Comparison of ENCODE assay signal across 9 cellular contexts in genomic region chr5:92838253-92838652, GRCh38.
DNase-seq lines count a peak whose midpoint lies in the region; ATAC-seq lines count a peak whose summit lies in the region.
"Had no signal": no experiment of that assay in that cellular context is flagged by ENCODE, and none has a peak within 500 bp of the region (broad histone marks: within the 10 kb centered on the region; RNA-seq: fewer than 3 reads in every experiment).

No MANE protein-coding gene starts in this region.

- in situ Hi-C loops in G401 (cut with HindIII; ENCODE audit: low sequenced_read_pairs) (no loop called here), SK-MEL-5 (cut with HindIII; ENCODE audit: low pct_unique_long_range_greater_than_20kb, low sequenced_read_pairs) (no loop called here)

- no peaks in the 10 kb centered on the region for H3K4me1 Mint-ChIP-seq in activated CD4-positive, alpha-beta T cell treated with anti-CD3 and anti-CD28 coated beads, Interleukin-2, amount 10 ng/mL, durations not matched to agents 24 days and 14 days

- no peaks in the 10 kb centered on the region for H3K27me3 Mint-ChIP-seq in activated CD4-positive, alpha-beta T cell treated with anti-CD3 and anti-CD28 coated beads, Interleukin-2, amount 10 ng/mL, durations not matched to agents 24 days and 14 days

- DNase-seq in G401 (ENCODE audit: low spot score) = peak; percentile 9
- DNase-seq in HuH-7 (ENCODE audit: low spot score) = peak; percentile 58
- DNase-seq in SK-MEL-5 (ENCODE audit: low read depth, low spot score) = peak; percentile 57
- DNase-seq in iris pigment epithelial cell (ENCODE audit: low read depth) = peak; percentile 20
- no peak for DNase-seq in activated CD4-positive, alpha-beta T cell treated with anti-CD3 and anti-CD28 coated beads, Interleukin-2, amount 10 ng/mL, durations not matched to agents 24 days and 14 days
- DNase-seq: aorta had no signal

- no peak for ATAC-seq in GM18520 (IDR thresholded peaks at IDR 0.05; ENCODE audit: unreplicated experiment)
- no peak for ATAC-seq in HG02981 (IDR thresholded peaks at IDR 0.05; ENCODE audit: unreplicated experiment)
- ATAC-seq: K562 had no signal

- no peaks in the 10 kb centered on the region for H3K9me3 Mint-ChIP-seq in activated CD4-positive, alpha-beta T cell treated with anti-CD3 and anti-CD28 coated beads, Interleukin-2, amount 10 ng/mL, durations not matched to agents 24 days and 14 days

- no peak overlapping the region for H3K4me3 Mint-ChIP-seq in activated CD4-positive, alpha-beta T cell treated with anti-CD3 and anti-CD28 coated beads, Interleukin-2, amount 10 ng/mL, durations not matched to agents 24 days and 14 days

- no peaks in the 10 kb centered on the region for H3K36me3 Mint-ChIP-seq in activated CD4-positive, alpha-beta T cell treated with anti-CD3 and anti-CD28 coated beads, Interleukin-2, amount 10 ng/mL, durations not matched to agents 24 days and 14 days (ENCODE audit: low read depth)

- intact Hi-C loops in activated CD4-positive, alpha-beta T cell treated with anti-CD3 and anti-CD28 coated beads, Interleukin-2, amount 10 ng/mL, durations not matched to agents 24 days and 14 days (cut with micrococcal nuclease) = no loop called here

- H3K27ac Mint-ChIP-seq in activated CD4-positive, alpha-beta T cell treated with anti-CD3 and anti-CD28 coated beads, Interleukin-2, amount 10 ng/mL, durations not matched to agents 24 days and 14 days = no peak overlapping the region
